In the genomic region with DNA sequence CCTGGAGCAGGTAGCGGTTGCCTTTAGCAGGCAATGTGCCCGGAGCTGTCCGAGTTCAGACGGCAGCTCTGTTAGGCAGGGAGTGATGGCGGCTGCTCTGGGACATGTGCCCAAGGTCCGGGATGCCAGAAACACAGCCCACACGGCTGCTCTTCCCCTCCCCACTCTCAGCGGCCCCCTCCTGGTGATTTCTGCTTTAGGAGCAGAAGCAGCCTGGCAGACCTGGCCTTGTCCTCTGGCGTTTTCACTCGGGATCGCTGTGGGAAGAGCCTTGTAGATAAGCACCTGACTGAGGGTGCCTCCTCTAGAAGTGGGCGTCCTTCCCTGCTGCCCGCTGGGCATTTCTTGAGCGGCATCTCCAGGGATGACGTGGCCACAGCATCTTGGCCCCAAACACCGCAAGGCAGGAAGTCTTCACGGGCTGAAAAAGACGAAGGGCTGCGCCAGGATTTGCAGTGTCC, we compare ENCODE assay signal across 1 cellular context.
TF ChIP-seq lines count a peak whose summit lies in the region.

No MANE protein-coding gene starts in this region.

TF ChIP-seq in IMR-90, 13 proteins besides CTCF, POLR2A, EP300 and RAD21:
- peak; percentile 68; the same call in 1 of the 2 replicates for TF ChIP-seq MXI1 (IDR thresholded peaks at IDR 0.05; ENCODE audit: borderline replicate concordance, low read depth, low read length)
- no peak for TF ChIP-seq NFE2L2 (IDR thresholded peaks at IDR 0.05; ENCODE audit: low read depth, low read length)
- no peak for TF ChIP-seq CEBPB (IDR thresholded peaks at IDR 0.05; ENCODE audit: low read depth, low read length)
- no peak for TF ChIP-seq RFX5 (IDR thresholded peaks at IDR 0.05; ENCODE audit: low read depth, low read length)
- TF ChIP-seq MAZ (IDR thresholded peaks at IDR 0.05; ENCODE audit: borderline replicate concordance, low read depth, low read length): peak; percentile 51; the same call in 1 of the 2 replicates
- TF ChIP-seq BHLHE40 (IDR thresholded peaks at IDR 0.05; ENCODE audit: low read depth, low read length): 0 out of 2 replicates have a peak, but pooled peaks have one; percentile 6
- no peak for TF ChIP-seq CHD1 (IDR thresholded peaks at IDR 0.05; ENCODE audit: low read depth, low read length)
- no peak for TF ChIP-seq SMC3 (IDR thresholded peaks at IDR 0.05; ENCODE audit: low read depth, low read length)
- TF ChIP-seq USF2 (IDR thresholded peaks at IDR 0.05; ENCODE audit: low read depth, low read length): no peak
- no peak for TF ChIP-seq FOS (IDR thresholded peaks at IDR 0.05; ENCODE audit: low read depth, low read length)
- TF ChIP-seq RCOR1 (IDR thresholded peaks at IDR 0.05; ENCODE audit: insufficient replicate concordance, low read length): peak; percentile 29
- TF ChIP-seq, protein P1, sequence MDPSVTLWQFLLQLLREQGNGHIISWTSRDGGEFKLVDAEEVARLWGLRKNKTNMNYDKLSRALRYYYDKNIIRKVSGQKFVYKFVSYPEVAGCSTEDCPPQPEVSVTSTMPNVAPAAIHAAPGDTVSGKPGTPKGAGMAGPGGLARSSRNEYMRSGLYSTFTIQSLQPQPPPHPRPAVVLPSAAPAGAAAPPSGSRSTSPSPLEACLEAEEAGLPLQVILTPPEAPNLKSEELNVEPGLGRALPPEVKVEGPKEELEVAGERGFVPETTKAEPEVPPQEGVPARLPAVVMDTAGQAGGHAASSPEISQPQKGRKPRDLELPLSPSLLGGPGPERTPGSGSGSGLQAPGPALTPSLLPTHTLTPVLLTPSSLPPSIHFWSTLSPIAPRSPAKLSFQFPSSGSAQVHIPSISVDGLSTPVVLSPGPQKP (IDR thresholded peaks at IDR 0.05; ENCODE audit: borderline replicate concordance, low read depth, low read length): no peak
- no peak for TF ChIP-seq MAFK (IDR thresholded peaks at IDR 0.05; ENCODE audit: low read depth, low read length)
